Comparison of ENCODE assay signal across 9 cellular contexts in genomic region chrX:39309721-39310152, GRCh38.
DNase-seq lines count a peak whose midpoint lies in the region; ATAC-seq and TF ChIP-seq lines count a peak whose summit lies in the region.
"Had no signal": no experiment of that assay in that cellular context is flagged by ENCODE, and none has a peak within 500 bp of the region (broad histone marks: within the 10 kb centered on the region; RNA-seq: fewer than 3 reads in every experiment).

No MANE protein-coding gene starts in this region.

- H3K27ac Mint-ChIP-seq in activated T-cell treated with anti-CD3 and anti-CD28 coated beads, Interleukin-2, amount 50 U/mL, for 72 hours, result peak overlapping the region; percentile 100
- peak overlapping the region; percentile 35 for H3K27ac Mint-ChIP-seq in type B pancreatic cell

- H3K36me3 Mint-ChIP-seq in activated T-cell treated with anti-CD3 and anti-CD28 coated beads, Interleukin-2, amount 50 U/mL, for 72 hours (ENCODE audit: insufficient read depth in 2 of 2), result peaks cover 36 to 53% of the 10 kb centered on the region in 2 donors
- H3K36me3 Mint-ChIP-seq in type B pancreatic cell, result no peaks in the 10 kb centered on the region

- intact Hi-C loops in Right ventricle myocardium inferior (cut with DNase I) (no loop called here), cardiac septum (cut with DNase I) (no loop called here)

- no peak for TF ChIP-seq CTCF in type B pancreatic cell (conservative IDR thresholded peaks at IDR 0.05)

- peak; percentile 59 for ATAC-seq in Right ventricle myocardium inferior
- ATAC-seq in activated T-cell treated with anti-CD3 and anti-CD28 coated beads, Interleukin-2, amount 50 U/mL, for 72 hours (replicated peaks in 1 of 2), result peak; percentile 69 to 77
- no peak for ATAC-seq in GM21515 (IDR thresholded peaks at IDR 0.05; ENCODE audit: unreplicated experiment)

- H3K27me3 Mint-ChIP-seq in activated T-cell treated with anti-CD3 and anti-CD28 coated beads, Interleukin-2, amount 50 U/mL, for 72 hours (ENCODE audit: low read depth), result no peaks in the 10 kb centered on the region
- H3K27me3 Mint-ChIP-seq in type B pancreatic cell, result no peaks in the 10 kb centered on the region

- H3K4me1 Mint-ChIP-seq in activated T-cell treated with anti-CD3 and anti-CD28 coated beads, Interleukin-2, amount 50 U/mL, for 72 hours (ENCODE audit: low read depth), result peaks cover 70% of the 10 kb centered on the region
- peaks cover 15% of the 10 kb centered on the region for H3K4me1 Mint-ChIP-seq in type B pancreatic cell (ENCODE audit: unreplicated experiment)

- peaks cover 8 to 11% of the 10 kb centered on the region in 2 donors for H3K9me3 Mint-ChIP-seq in activated T-cell treated with anti-CD3 and anti-CD28 coated beads, Interleukin-2, amount 50 U/mL, for 72 hours
- peaks cover 6% of the 10 kb centered on the region for H3K9me3 Mint-ChIP-seq in type B pancreatic cell

- DNase-seq in Right ventricle myocardium inferior (ENCODE audit: missing footprints) (no peak), cardiac septum (ENCODE audit: low spot score) (no peak), iris pigment epithelial cell (ENCODE audit: low read depth) (peak; percentile 58), type B pancreatic cell (ENCODE audit: extremely low spot score, unreplicated experiment) (no peak), GDM1 (lab: John Stamatoyannopoulos, UW) (no peak), GM19240 (ENCODE audit: insufficient read length, low spot score) (no peak)
- peak; percentile 54 to 62 for DNase-seq in activated T-cell treated with anti-CD3 and anti-CD28 coated beads, Interleukin-2, amount 50 U/mL, for 72 hours
- DNase-seq: NCI-H1694 had no signal

- H3K4me3 Mint-ChIP-seq in activated T-cell treated with anti-CD3 and anti-CD28 coated beads, Interleukin-2, amount 50 U/mL, for 72 hours, result peak overlapping the region; percentile 73 to 98
- H3K4me3 Mint-ChIP-seq in type B pancreatic cell, result peak overlapping the region; percentile 13

Comparison
In these comparisons a context has a peak if more than half of its experiments do, and no peak if none do; other contexts are left out.
1. DNase-seq: peak in activated T-cell treated with anti-CD3 and anti-CD28 coated beads, Interleukin-2, amount 50 U/mL, for 72 hours (2 of 2) and iris pigment epithelial cell (single experiment); none in Right ventricle myocardium inferior (single experiment), cardiac septum (single experiment), type B pancreatic cell (single experiment), GDM1 (single experiment) and GM19240 (single experiment).